Comparison of ENCODE assay signal across 20 cellular contexts in genomic region chr22:43446037-43446803, GRCh38. TPM values are rescaled to one million over a fixed set of nuclear protein-coding genes. Genes with fewer than 3 reads are reported as not detected.
DNase-seq lines count a peak whose midpoint lies in the region; ATAC-seq lines count a peak whose summit lies in the region.
"Had no signal": no experiment of that assay in that cellular context is flagged by ENCODE, and none has a peak within 500 bp of the region (broad histone marks: within the 10 kb centered on the region; RNA-seq: fewer than 3 reads in every experiment).

No MANE protein-coding gene starts in this region.

- H3K4me1 ChIP-seq in BLaER1 treated with 17β-estradiol and CSF1 and Interleukin-3, amounts not matched to agents 10 nM and 100 nM, result peaks cover 15 to 70% (median 56%) of the 10 kb centered on the region in 10 experiments
- H3K4me1 ChIP-seq: body of pancreas, colonic mucosa, pancreas had no signal

- no peaks in the 10 kb centered on the region for H3K36me3 ChIP-seq in BLaER1 treated with 17β-estradiol and CSF1 and Interleukin-3, amounts not matched to agents 10 nM and 100 nM
- H3K36me3 ChIP-seq: colonic mucosa, pancreas, stomach had no signal

- H3K27me3 ChIP-seq in BLaER1 treated with 17β-estradiol and CSF1 and Interleukin-3, amounts not matched to agents 10 nM and 100 nM, result no peaks in the 10 kb centered on the region
- H3K27me3 ChIP-seq: body of pancreas, colonic mucosa had no signal

- H4K20me1 ChIP-seq in BLaER1 treated with 17β-estradiol and CSF1 and Interleukin-3, amounts not matched to agents 10 nM and 100 nM, result peaks cover 0 to under 1% (median 0%) of the 10 kb centered on the region in 11 experiments; a peak in 3 of 22 replicates

- no peaks in the 10 kb centered on the region for H3K9me3 ChIP-seq in BLaER1 treated with 17β-estradiol and CSF1 and Interleukin-3, amounts not matched to agents 10 nM and 100 nM (replicated peaks in 1 of 11)
- H3K9me3 ChIP-seq: body of pancreas, colonic mucosa, pancreas, stomach had no signal

- peak overlapping the region in 4 of 11 experiments; percentile 26 to 58 (median 54); a peak in 5 of 22 replicates for H3K27ac ChIP-seq in BLaER1 treated with 17β-estradiol and CSF1 and Interleukin-3, amounts not matched to agents 10 nM and 100 nM
- H3K27ac ChIP-seq: body of pancreas, colonic mucosa, pancreas, stomach had no signal

- peak overlapping the region in 2 of 11 experiments; percentile 29 to 30; a peak in 3 of 22 replicates for H3K9ac ChIP-seq in BLaER1 treated with 17β-estradiol and CSF1 and Interleukin-3, amounts not matched to agents 10 nM and 100 nM

- H3K4me3 ChIP-seq in BLaER1 treated with 17β-estradiol and CSF1 and Interleukin-3, amounts not matched to agents 10 nM and 100 nM, result no peak overlapping the region
- H3K4me3 ChIP-seq: body of pancreas, colonic mucosa, GM12878, pancreas, stomach had no signal

- DNase-seq in DMS53 (lab: John Stamatoyannopoulos, UW), result peak; percentile 89
- peak; percentile 86 for DNase-seq in NCI-H69 (lab: John Stamatoyannopoulos, UW)
- peak; percentile 7 for DNase-seq in glomerular endothelial cell (ENCODE audit: extremely low read depth, low read depth, low spot score)
- DNase-seq in OCI-M2 (lab: John Stamatoyannopoulos, UW; ENCODE audit: unreplicated experiment), result no peak
- DNase-seq: activated CD4-positive, alpha-beta T cell treated with anti-CD3 and anti-CD28 coated beads for 4 hours; activated CD8-positive, alpha-beta memory T cell treated with anti-CD3 and anti-CD28 coated beads, Interleukin-2, amount 10 ng/mL, durations not matched to agents 7 days and 5 days; colonic mucosa; foreskin fibroblast; H9; islet precursor cell; mammary epithelial cell; naive B cell; pancreas; Right ventricle myocardium superior had no signal

- ATAC-seq in GM19328 (IDR thresholded peaks at IDR 0.05; ENCODE audit: unreplicated experiment) (no peak), GM19467 (IDR thresholded peaks at IDR 0.05; ENCODE audit: unreplicated experiment) (no peak)
- ATAC-seq: activated CD8-positive, alpha-beta memory T cell treated with anti-CD3 and anti-CD28 coated beads, Interleukin-2, amount 10 ng/mL, durations not matched to agents 7 days and 5 days; body of pancreas; GM12878 had no signal

- H3K4me2 ChIP-seq in BLaER1 treated with 17β-estradiol and CSF1 and Interleukin-3, amounts not matched to agents 10 nM and 100 nM, result peak overlapping the region; percentile 2 to 82 (median 66); a peak in 18 of 22 replicates

RNA-seq across cellular contexts. Expression of gene MPPED1, which starts 34.4 kb away (rescaled TPM):
- 0.06 and 0.15 TPM in 2 replicates for total RNA-seq in glomerular endothelial cell
- total RNA-seq: activated CD8-positive, alpha-beta memory T cell treated with anti-CD3 and anti-CD28 coated beads, Interleukin-2, amount 10 ng/mL, durations not matched to agents 7 days and 5 days; body of pancreas; mammary epithelial cell; pancreas; Right ventricle myocardium superior had no signal
